In the genomic region with DNA sequence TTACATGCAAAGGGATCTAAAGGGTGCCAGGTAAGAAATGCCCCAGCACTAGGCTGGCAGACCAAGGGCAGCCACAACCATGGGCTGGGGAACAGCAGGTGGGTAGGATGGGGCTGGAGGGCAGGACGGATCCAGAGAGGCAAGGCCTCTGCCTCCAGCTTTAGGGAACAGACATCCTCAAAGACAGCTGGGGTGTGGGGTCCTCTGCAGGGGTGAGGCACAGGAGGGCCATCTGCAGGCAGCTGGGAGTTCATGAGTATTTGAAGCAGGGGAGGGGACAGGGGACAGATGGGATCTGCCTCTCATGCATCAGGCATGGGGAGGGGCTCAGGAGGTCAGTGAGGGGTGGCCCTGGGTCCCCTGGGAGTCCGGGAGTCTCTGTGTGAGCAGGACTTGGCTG, we compare ENCODE assay signal across 14 cellular contexts. TPM values are rescaled to one million over a fixed set of nuclear protein-coding genes. Genes with fewer than 3 reads are reported as not detected.
DNase-seq lines count a peak whose midpoint lies in the region; ATAC-seq, FAIRE-seq and TF ChIP-seq lines count a peak whose summit lies in the region.
"Had no signal": no experiment of that assay in that cellular context is flagged by ENCODE, and none has a peak within 500 bp of the region (broad histone marks: within the 10 kb centered on the region; RNA-seq: fewer than 3 reads in every experiment).

No MANE protein-coding gene starts in this region.

- H3K4me1 ChIP-seq in K562 (replicated peaks in 1 of 2; ENCODE audit: control insufficient read depth in 2 of 2, insufficient read depth in 2 of 2, low read length in 2 of 2): peaks cover 50 to 65% of the 10 kb centered on the region in 2 experiments
- H3K4me1 ChIP-seq in mesenchymal stem cell (ENCODE audit: control insufficient read depth, insufficient read depth, low read depth, low read length): peaks cover 14% of the 10 kb centered on the region
- H3K4me1 ChIP-seq: parathyroid adenoma had no signal

- no TSS peak for BruUV-seq in K562 (replicated peaks; lab: Mats Ljungman, UMichigan)

- H3K27ac ChIP-seq in K562 (ENCODE audit: extremely low read depth, low read depth, low read length) (no peak overlapping the region), mesenchymal stem cell (ENCODE audit: low read length, poor library complexity, severe bottlenecking) (no peak overlapping the region)
- H3K27ac ChIP-seq: GM23248, parathyroid adenoma had no signal

- peaks cover 40% of the 10 kb centered on the region for H3K36me3 Mint-ChIP-seq in activated naive CD4-positive, alpha-beta T cell treated with anti-CD3 and anti-CD28 coated beads for 36 hours (ENCODE audit: low read depth)
- peaks cover 11 to 17% of the 10 kb centered on the region in 2 donors for H3K36me3 Mint-ChIP-seq in CD14-positive monocyte

- H3K14ac ChIP-seq in mesenchymal stem cell (ENCODE audit: low read length in 2 of 2): peak overlapping the region in 1 of 2 experiments; percentile 21

- no peaks in the 10 kb centered on the region for H3K9me1 ChIP-seq in K562 (ENCODE audit: control insufficient read depth, insufficient read depth, low read length)

- no peak overlapping the region for H2BK15ac ChIP-seq in mesenchymal stem cell (ENCODE audit: low read depth, poor library complexity, severe bottlenecking)

- H3K27me3 Mint-ChIP-seq in activated naive CD4-positive, alpha-beta T cell treated with anti-CD3 and anti-CD28 coated beads for 36 hours (ENCODE audit: low read depth): no peaks in the 10 kb centered on the region
- no peaks in the 10 kb centered on the region for H3K27me3 Mint-ChIP-seq in stimulated activated naive CD8-positive, alpha-beta T cell treated with anti-CD3 and anti-CD28 coated beads, Interleukin-15, amount 100 ng/mL, for 72 hours
- peaks cover 2 to 8% (median 4%) of the 10 kb centered on the region in 3 donors for H3K27me3 Mint-ChIP-seq in CD14-positive monocyte (ENCODE audit: low read depth in 3 of 3)

- no peak overlapping the region for H2AFZ ChIP-seq in K562 (ENCODE audit: low read depth, low read length)
- no peak overlapping the region for H2AFZ ChIP-seq in mesenchymal stem cell (ENCODE audit: low read depth, low read length)
- H2AFZ ChIP-seq: GM23248, parathyroid adenoma had no signal

- TF ChIP-seq CTCF in K562 (IDR thresholded peaks at IDR 0.05 in 2 of 3, conservative IDR thresholded peaks at IDR 0.05 in 1 of 3; ENCODE audit: insufficient read depth in 2 of 3, low read depth in 1 of 3, low read length in 3 of 3): 0 out of 6 replicates have a peak, but pooled peaks of 1 of the 3 experiments have one; percentile 8
- no peak for TF ChIP-seq CTCF in CD14-positive monocyte (IDR thresholded peaks at IDR 0.05)

- H4K91ac ChIP-seq in mesenchymal stem cell (ENCODE audit: low read length): no peak overlapping the region

- no peak for ATAC-seq in K562
- no peak for ATAC-seq in stimulated activated naive CD8-positive, alpha-beta T cell treated with anti-CD3 and anti-CD28 coated beads, Interleukin-15, amount 100 ng/mL, for 72 hours

- H3K27me3 ChIP-seq in K562 (ENCODE audit: control insufficient read depth in 2 of 2, insufficient read depth in 2 of 2, low read length in 2 of 2): no peaks in the 10 kb centered on the region
- peaks cover 0 to 55% of the 10 kb centered on the region in 2 experiments for H3K27me3 ChIP-seq in mesenchymal stem cell (ENCODE audit: control insufficient read depth in 1 of 2, insufficient read depth in 1 of 2, low read length in 2 of 2)

- CTCF ChIA-PET in activated naive CD4-positive, alpha-beta T cell treated with anti-CD3 and anti-CD28 coated beads for 36 hours (lab: Charles Lee): interaction anchor here (0.6 to 1.2 kb wide), 4 partner anchors 33 to 108 kb away, joined by 3 to 5 read pairs (median 4); no protein-coding TSS in a partner anchor
- CTCF ChIA-PET in K562 (lab: Yijun Ruan, JAX; ENCODE audit: low intra/inter-chr PET ratio): no interaction called here

- POLR2A ChIA-PET in K562 (lab: Yijun Ruan, JAX): no interaction called here

- no peak for FAIRE-seq in K562 (lab: Jason Lieb, UNC)
- FAIRE-seq: frontal cortex had no signal

- peak overlapping the region; percentile 93 for H3K4me3 Mint-ChIP-seq in activated naive CD4-positive, alpha-beta T cell treated with anti-CD3 and anti-CD28 coated beads for 36 hours
- H3K4me3 Mint-ChIP-seq in stimulated activated naive CD8-positive, alpha-beta T cell treated with anti-CD3 and anti-CD28 coated beads, Interleukin-15, amount 100 ng/mL, for 72 hours: peak overlapping the region; percentile 89 to 92
- no peak overlapping the region for H3K4me3 Mint-ChIP-seq in CD14-positive monocyte

- H3K9ac ChIP-seq in K562 (ENCODE audit: insufficient read depth in 1 of 2, low read depth in 2 of 2, low read length in 2 of 2) (no peak overlapping the region), mesenchymal stem cell (ENCODE audit: low read length) (no peak overlapping the region)
- H3K9ac ChIP-seq: GM23248, parathyroid adenoma had no signal

- H2BK5ac ChIP-seq in mesenchymal stem cell (ENCODE audit: low read depth, low read length, poor library complexity, severe bottlenecking): no peak overlapping the region

- no peak overlapping the region for H3K18ac ChIP-seq in mesenchymal stem cell (ENCODE audit: low read depth in 1 of 2, low read length in 2 of 2)

- H4K20me1 ChIP-seq in K562 (replicated peaks; ENCODE audit: control insufficient read depth, insufficient read depth, low read length): no peaks in the 10 kb centered on the region

- H3K4ac ChIP-seq in mesenchymal stem cell (ENCODE audit: low read depth in 1 of 2, low read length in 2 of 2): no peak overlapping the region

- peak; percentile 41 for DNase-seq in activated naive CD4-positive, alpha-beta T cell treated with anti-CD3 and anti-CD28 coated beads for 36 hours
- DNase-seq in activated naive CD4-positive, alpha-beta T cell treated with anti-CD3 and anti-CD28 coated beads, Interleukin-2, amount 50 U/mL, for 16 hours: no peak
- DNase-seq in NCI-H524 treated with DMSO at 0.1 percent for 48 hours (lab: John Stamatoyannopoulos, UW) (peak; percentile 92), K562 (ENCODE audit: extremely low read depth in 1 of 4, low spot score in 3 of 4) (peak in 1 of 4 experiments; percentile 29), mesenchymal stem cell (no peak), CD14-positive monocyte (ENCODE audit: low spot score) (no peak), hippocampal formation (lab: John Stamatoyannopoulos, UW) (no peak)
- DNase-seq in stimulated activated naive CD8-positive, alpha-beta T cell treated with anti-CD3 and anti-CD28 coated beads, Interleukin-15, amount 100 ng/mL, for 72 hours: no peak
- DNase-seq: GM23248, NCI-H2029, substantia nigra had no signal

- peak overlapping the region; percentile 99 for H3K27ac Mint-ChIP-seq in activated naive CD4-positive, alpha-beta T cell treated with anti-CD3 and anti-CD28 coated beads for 36 hours
- peak overlapping the region; percentile 95 to 98 for H3K27ac Mint-ChIP-seq in stimulated activated naive CD8-positive, alpha-beta T cell treated with anti-CD3 and anti-CD28 coated beads, Interleukin-15, amount 100 ng/mL, for 72 hours
- peak overlapping the region in 2 of 7 donors; percentile 26 to 68 for H3K27ac Mint-ChIP-seq in CD14-positive monocyte

- H3K23ac ChIP-seq in mesenchymal stem cell (ENCODE audit: low read length in 2 of 2): no peak overlapping the region

- intact Hi-C loops in activated naive CD4-positive, alpha-beta T cell treated with anti-CD3 and anti-CD28 coated beads for 36 hours (cut with micrococcal nuclease): loop anchor here (10.0 kb wide), 1 partner anchor 738 kb away; a partner anchor contains a TSS
- intact Hi-C loops in K562 (cut with micrococcal nuclease) (loop anchor here (5.0 kb wide), 1 partner anchor 35 kb away; a partner anchor contains a TSS), CD14-positive monocyte (cut with micrococcal nuclease) (no loop called here)

- peaks cover 28% of the 10 kb centered on the region for H3K79me2 ChIP-seq in K562 (ENCODE audit: control insufficient read depth, insufficient read depth, low read length)
- H3K79me2 ChIP-seq: parathyroid adenoma had no signal

- H2BK12ac ChIP-seq in mesenchymal stem cell (ENCODE audit: low read length in 2 of 2): no peak overlapping the region

- H3K36me3 ChIP-seq in K562 (ENCODE audit: control insufficient read depth, insufficient read depth, low read length) (no peaks in the 10 kb centered on the region; the same call in 2 of the 3 replicates), mesenchymal stem cell (ENCODE audit: control insufficient read depth in 1 of 2, insufficient read depth in 2 of 2, low read depth in 1 of 2, low read length in 2 of 2) (peaks cover 0 to 3% of the 10 kb centered on the region in 2 experiments)

- no peak overlapping the region for H4K8ac ChIP-seq in mesenchymal stem cell (ENCODE audit: low read length)

- peaks cover 77% of the 10 kb centered on the region for H3K4me1 Mint-ChIP-seq in activated naive CD4-positive, alpha-beta T cell treated with anti-CD3 and anti-CD28 coated beads for 36 hours (ENCODE audit: low read depth)
- H3K4me1 Mint-ChIP-seq in stimulated activated naive CD8-positive, alpha-beta T cell treated with anti-CD3 and anti-CD28 coated beads, Interleukin-15, amount 100 ng/mL, for 72 hours: peaks cover 90% of the 10 kb centered on the region
- peaks cover 71% of the 10 kb centered on the region for H3K4me1 Mint-ChIP-seq in CD14-positive monocyte

- TF ChIP-seq EP300 in K562 (IDR thresholded peaks at IDR 0.05; ENCODE audit: low read length): no peak

- no peak overlapping the region for H2BK120ac ChIP-seq in mesenchymal stem cell (ENCODE audit: low read depth, low read length)

- H3K4me3 ChIP-seq in K562 (no peak overlapping the region), mesenchymal stem cell (ENCODE audit: insufficient read depth in 1 of 2, low read depth in 1 of 2, low read length in 2 of 2) (no peak overlapping the region)
- H3K4me3 ChIP-seq: GM23248 had no signal

- WGBS in K562 (ENCODE audit: insufficient coverage, low coverage, missing lambda C conversion rate): 82% methylated on average over 2 of the region's 2 CpGs
- 82% methylated on average over 2 of the region's 2 CpGs for WGBS in mesenchymal stem cell

- TF ChIP-seq POLR2A in K562 (conservative IDR thresholded peaks at IDR 0.05): no peak

- no peak overlapping the region for H2AK5ac ChIP-seq in mesenchymal stem cell (ENCODE audit: low read length, severe bottlenecking)

- TF ChIP-seq RAD21 in K562 (CRISPR knock-in tag; conservative IDR thresholded peaks at IDR 0.05 in 1 of 2, IDR thresholded peaks at IDR 0.05 in 1 of 2): no peak

- H3K9me3 Mint-ChIP-seq in activated naive CD4-positive, alpha-beta T cell treated with anti-CD3 and anti-CD28 coated beads for 36 hours: no peaks in the 10 kb centered on the region
- peaks cover 0 to 5% of the 10 kb centered on the region in 2 donors for H3K9me3 Mint-ChIP-seq in stimulated activated naive CD8-positive, alpha-beta T cell treated with anti-CD3 and anti-CD28 coated beads, Interleukin-15, amount 100 ng/mL, for 72 hours
- peaks cover 0 to 3% (median 0%) of the 10 kb centered on the region in 7 donors for H3K9me3 Mint-ChIP-seq in CD14-positive monocyte

- no peak overlapping the region for H3K4me2 ChIP-seq in K562 (ENCODE audit: insufficient read depth, low read length)
- H3K4me2 ChIP-seq in mesenchymal stem cell (ENCODE audit: low read length, poor library complexity, severe bottlenecking): no peak overlapping the region

- H3K79me1 ChIP-seq in mesenchymal stem cell (replicated peaks; ENCODE audit: low read length, poor library complexity, severe bottlenecking): no peaks in the 10 kb centered on the region

- in situ Hi-C loops in K562 (cut with MboI): no loop called here

- H3K9me3 ChIP-seq in K562 (replicated peaks; ENCODE audit: control insufficient read depth, insufficient read depth, low read depth, low read length) (no peaks in the 10 kb centered on the region), mesenchymal stem cell (ENCODE audit: control insufficient read depth, low read length) (no peaks in the 10 kb centered on the region)

RNA-seq across cellular contexts. Expression of a gene that starts 3.9 kb away (rescaled TPM):
- 10 to 100 TPM; 62.7 to 68.3 TPM for total RNA-seq in activated naive CD4-positive, alpha-beta T cell treated with anti-CD3 and anti-CD28 coated beads for 36 hours
- 2.7 and 10.6 TPM in 2 replicates for total RNA-seq in K562 (2011; cell fraction: chromatin; rRNA removed; ENCODE audit: low replicate concordance)
- 16.3 and 18.3 TPM in 2 replicates for total RNA-seq in K562 (2011; cell fraction: nucleolus; rRNA removed)
- 14.3 and 16.0 TPM in 2 replicates for total RNA-seq in K562 (2011; cell fraction: nucleoplasm; rRNA removed)
- total RNA-seq in K562 (2014; rRNA removed) (21.7 and 30.1 TPM in 2 replicates), K562 (2014; rRNA removed; fragmentation: Illumina TruSeq; extraction: Trizol) (4.1 and 8.0 TPM in 2 replicates), K562 (2015; rRNA removed; fragmentation: Illumina TruSeq; extraction: Trizol) (10.0 and 11.4 TPM in 2 replicates), K562 (2021) (16.9 and 18.7 TPM in 2 replicates)
- polyA plus RNA-seq in K562 (2011; rRNA removed) (17.6 and 40.7 TPM in 2 replicates), K562 (2014; fragmentation: Illumina TruSeq; extraction: Trizol) (9.0 and 19.4 TPM in 2 replicates), K562 (2014; fragmentation: Nextera tagmentation; extraction: Ambion mirVana) (1 to 10 TPM; 1.3 to 2.2 TPM), K562 (2014; rRNA removed) (18.7 and 28.1 TPM in 2 replicates), CD14-positive monocyte (10 to 100 TPM; 10.5 to 15.7 TPM)
- 53.0 and 63.3 TPM in 2 replicates for polyA plus RNA-seq in K562 (2011; cell fraction: cytosol; rRNA removed)
- 20.3 and 22.3 TPM in 2 replicates for polyA plus RNA-seq in K562 (2011; cell fraction: nucleus; rRNA removed)
- 18.1 and 49.1 TPM in 2 replicates for polyA plus RNA-seq in K562 (2012)
- polyA minus RNA-seq in K562 (2011; rRNA and poly(A)+ RNA removed): 5.2 and 5.3 TPM in 2 replicates
- polyA minus RNA-seq in K562 (2011; cell fraction: cytosol; rRNA and poly(A)+ RNA removed): 11.0 and 25.0 TPM in 2 replicates
- polyA minus RNA-seq in K562 (2011; cell fraction: nucleus; rRNA and poly(A)+ RNA removed): 2.0 and 4.7 TPM in 2 replicates
- 0.03 TPM for polyA plus RNA-seq in mesenchymal stem cell (2013, experiment 1 of 2)
- not detected for polyA plus RNA-seq in mesenchymal stem cell (2013, experiment 2 of 2)
- total RNA-seq: dermis microvascular lymphatic vessel endothelial cell had no signal
- polyA plus RNA-seq: GM23248 had no signal

RNA-seq across cellular contexts. Expression of a gene that starts 33.7 kb away (rescaled TPM):
- 10 to 100 TPM; 51.4 to 52.0 TPM for total RNA-seq in activated naive CD4-positive, alpha-beta T cell treated with anti-CD3 and anti-CD28 coated beads for 36 hours
- total RNA-seq in K562 (2011; cell fraction: chromatin; rRNA removed; ENCODE audit: low replicate concordance): 5.1 and 21.8 TPM in 2 replicates
- total RNA-seq in K562 (2011; cell fraction: nucleolus; rRNA removed): 24.3 and 26.3 TPM in 2 replicates
- total RNA-seq in K562 (2011; cell fraction: nucleoplasm; rRNA removed): 14.4 and 20.2 TPM in 2 replicates
- total RNA-seq in K562 (2014; rRNA removed) (34.9 and 35.3 TPM in 2 replicates), K562 (2014; rRNA removed; fragmentation: Illumina TruSeq; extraction: Trizol) (2.7 and 2.9 TPM in 2 replicates), K562 (2015; rRNA removed; fragmentation: Illumina TruSeq; extraction: Trizol) (13.0 and 14.6 TPM in 2 replicates), K562 (2021) (18.6 and 23.4 TPM in 2 replicates)
- polyA plus RNA-seq in K562 (2011; rRNA removed) (15.9 and 23.7 TPM in 2 replicates), K562 (2014; fragmentation: Illumina TruSeq; extraction: Trizol) (5.3 and 13.8 TPM in 2 replicates), K562 (2014; fragmentation: Nextera tagmentation; extraction: Ambion mirVana) (1 to 10 TPM in 1 of 2 experiments, under 1 TPM in 1; 0.90 to 2.1 TPM), K562 (2014; rRNA removed) (30.7 and 35.3 TPM in 2 replicates), CD14-positive monocyte (100 to 1,000 TPM; 130 to 137 TPM)
- 40.2 and 99.4 TPM in 2 replicates for polyA plus RNA-seq in K562 (2011; cell fraction: cytosol; rRNA removed)
- polyA plus RNA-seq in K562 (2011; cell fraction: nucleus; rRNA removed): 36.2 and 60.4 TPM in 2 replicates
- 19.5 and 30.7 TPM in 2 replicates for polyA plus RNA-seq in K562 (2012)
- 2.4 and 3.3 TPM in 2 replicates for polyA minus RNA-seq in K562 (2011; rRNA and poly(A)+ RNA removed)
- polyA minus RNA-seq in K562 (2011; cell fraction: cytosol; rRNA and poly(A)+ RNA removed): 4.8 and 7.6 TPM in 2 replicates
- polyA minus RNA-seq in K562 (2011; cell fraction: nucleus; rRNA and poly(A)+ RNA removed): 7.4 and 8.0 TPM in 2 replicates
- polyA plus RNA-seq in mesenchymal stem cell (2013, experiment 1 of 2): 66.8 TPM
- polyA plus RNA-seq in mesenchymal stem cell (2013, experiment 2 of 2): 66.1 TPM

Comparison
In these comparisons a context has a peak if more than half of its experiments do, and no peak if none do; other contexts are left out.
1. DNase-seq: peak in activated naive CD4-positive, alpha-beta T cell treated with anti-CD3 and anti-CD28 coated beads for 36 hours (single experiment) and NCI-H524 treated with DMSO at 0.1 percent for 48 hours (single experiment); none in activated naive CD4-positive, alpha-beta T cell treated with anti-CD3 and anti-CD28 coated beads, Interleukin-2, amount 50 U/mL, for 16 hours (single experiment), stimulated activated naive CD8-positive, alpha-beta T cell treated with anti-CD3 and anti-CD28 coated beads, Interleukin-15, amount 100 ng/mL, for 72 hours (0 of 2), mesenchymal stem cell (single experiment), CD14-positive monocyte (single experiment) and hippocampal formation (0 of 2).
2. H3K4me3 Mint-ChIP-seq: peak in activated naive CD4-positive, alpha-beta T cell treated with anti-CD3 and anti-CD28 coated beads for 36 hours (single experiment) and stimulated activated naive CD8-positive, alpha-beta T cell treated with anti-CD3 and anti-CD28 coated beads, Interleukin-15, amount 100 ng/mL, for 72 hours (2 of 2); none in CD14-positive monocyte (0 of 2).
3. intact Hi-C loops: an anchor here in activated naive CD4-positive, alpha-beta T cell treated with anti-CD3 and anti-CD28 coated beads for 36 hours (10.0 kb wide) and K562 (5.0 kb wide); none called in CD14-positive monocyte.